ENCODE assay signal across 8 cellular contexts in the genomic region with DNA sequence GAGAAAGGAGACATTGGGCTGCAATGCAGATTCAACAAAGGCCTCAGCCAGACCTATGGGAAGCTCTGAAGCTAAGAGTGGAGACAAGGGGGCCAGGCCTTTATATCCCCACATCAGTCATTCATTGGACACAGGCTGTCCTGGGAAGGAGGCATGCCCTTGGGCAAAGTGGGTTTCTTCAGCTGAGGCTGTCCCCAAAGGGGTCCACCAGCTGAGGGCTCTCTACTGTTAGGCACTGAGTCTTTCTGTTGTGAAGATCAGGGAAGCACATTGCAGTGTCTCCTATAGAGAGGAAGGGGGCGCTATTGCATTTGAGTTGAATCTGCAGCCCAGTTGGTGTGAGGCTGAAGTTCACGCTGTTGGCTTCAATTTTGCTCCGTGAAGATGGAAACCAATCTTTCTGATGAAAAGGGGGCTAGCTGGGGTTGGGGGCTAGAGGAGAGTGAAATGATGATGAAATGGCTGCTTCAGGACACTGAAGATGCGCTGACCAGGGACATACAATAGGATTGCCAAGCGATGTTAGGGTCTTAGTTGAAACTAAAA. TPM values are rescaled to one million over a fixed set of nuclear protein-coding genes. Genes with fewer than 3 reads are reported as not detected.
DNase-seq lines count a peak whose midpoint lies in the region; ATAC-seq and TF ChIP-seq lines count a peak whose summit lies in the region.

No MANE protein-coding gene starts in this region.

- peak; percentile 87 for ATAC-seq in GM19372 (IDR thresholded peaks at IDR 0.05; ENCODE audit: low read depth, unreplicated experiment)

- no peak overlapping the region for H3K4me3 ChIP-seq in fibroblast of the aortic adventitia (ENCODE audit: low read depth, low read length)

- DNase-seq in Caki2 (ENCODE audit: low read depth): peak; percentile 61
- DNase-seq in HK-2 (ENCODE audit: unreplicated experiment): peak; percentile 33
- DNase-seq in NOMO-1 treated with dmso at 0.1 percent for 144 hours (lab: John Stamatoyannopoulos, UW; ENCODE audit: unreplicated experiment): peak; percentile 71
- peak; percentile 11 for DNase-seq in activated T-cell treated with anti-CD3 and anti-CD28 coated beads for 1 hour (ENCODE audit: low read depth)
- peak; percentile 72 for DNase-seq in fibroblast of the aortic adventitia (ENCODE audit: low read depth)
- peak; percentile 10 for DNase-seq in non-pigmented ciliary epithelial cell (ENCODE audit: low read depth)
- DNase-seq in occipital lobe (lab: John Stamatoyannopoulos, UW): no peak

- in situ Hi-C loops in Caki2 (cut with HindIII; ENCODE audit: low pct_unique_long_range_greater_than_20kb, low sequenced_read_pairs): no loop called here

- peak; percentile 77 for TF ChIP-seq CTCF in fibroblast of the aortic adventitia (IDR thresholded peaks at IDR 0.05; ENCODE audit: insufficient read depth, low read length)

RNA-seq across cellular contexts. Expression of a gene that starts 48.0 kb away (rescaled TPM):
- total RNA-seq in Caki2 (2014; rRNA removed; shearing (Covaris generic); ENCODE audit: low replicate concordance): 37.5 and 59.0 TPM in 2 replicates
- 46.6 and 188 TPM in 2 replicates for total RNA-seq in fibroblast of the aortic adventitia (ENCODE audit: low replicate concordance)
- 73.6 TPM for total RNA-seq in occipital lobe

RNA-seq across cellular contexts. Expression of a gene that starts 49.0 kb away (rescaled TPM):
- 55.2 and 62.4 TPM in 2 replicates for total RNA-seq in Caki2 (2014; rRNA removed; shearing (Covaris generic); ENCODE audit: low replicate concordance)
- total RNA-seq in fibroblast of the aortic adventitia (ENCODE audit: low replicate concordance) (19.3 and 24.0 TPM in 2 replicates), occipital lobe (28.1 TPM)

RNA-seq across cellular contexts. Expression of a gene that starts 58.1 kb away (rescaled TPM):
- total RNA-seq in Caki2 (2014; rRNA removed; shearing (Covaris generic); ENCODE audit: low replicate concordance): 32.4 and 46.1 TPM in 2 replicates
- total RNA-seq in fibroblast of the aortic adventitia (ENCODE audit: low replicate concordance) (25.3 and 50.5 TPM in 2 replicates), occipital lobe (28.1 TPM)
